1 cellular context compared by ENCODE assay signal in the genomic region with DNA sequence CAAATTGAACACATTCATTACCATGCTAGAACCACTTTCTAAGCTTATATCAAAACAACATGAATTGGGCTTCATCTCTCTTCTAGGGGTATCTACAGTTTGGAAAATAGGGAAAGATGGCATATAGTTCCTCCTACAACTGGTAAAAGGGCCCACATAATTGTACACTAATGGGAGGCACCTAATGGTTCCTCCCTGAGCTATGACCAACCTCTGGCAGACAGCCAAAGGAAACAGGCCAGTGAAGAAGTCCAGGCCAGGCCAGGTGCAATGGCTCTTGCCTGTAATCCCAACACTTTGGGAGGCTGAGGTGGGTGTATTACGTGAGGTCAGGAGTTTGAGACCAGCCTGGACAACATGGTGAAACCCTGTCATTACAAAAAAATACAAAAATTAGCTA.
TF ChIP-seq lines count a peak whose summit lies in the region.

No MANE protein-coding gene starts in this region.

TF ChIP-seq in HEK293, 187 proteins besides CTCF, POLR2A, EP300 and RAD21 (continued from another document):
- TF ChIP-seq INSM2 (tag by site-specific recombination; IDR thresholded peaks at IDR 0.05) (no peak), ZNF677 (tag by site-specific recombination; IDR thresholded peaks at IDR 0.05) (no peak), ZFP69B (tag by site-specific recombination; IDR thresholded peaks at IDR 0.05) (peak; percentile 86), ZNF341 (tag by site-specific recombination; IDR thresholded peaks at IDR 0.05; ENCODE audit: low read depth) (no peak)
- TF ChIP-seq, protein P1, sequence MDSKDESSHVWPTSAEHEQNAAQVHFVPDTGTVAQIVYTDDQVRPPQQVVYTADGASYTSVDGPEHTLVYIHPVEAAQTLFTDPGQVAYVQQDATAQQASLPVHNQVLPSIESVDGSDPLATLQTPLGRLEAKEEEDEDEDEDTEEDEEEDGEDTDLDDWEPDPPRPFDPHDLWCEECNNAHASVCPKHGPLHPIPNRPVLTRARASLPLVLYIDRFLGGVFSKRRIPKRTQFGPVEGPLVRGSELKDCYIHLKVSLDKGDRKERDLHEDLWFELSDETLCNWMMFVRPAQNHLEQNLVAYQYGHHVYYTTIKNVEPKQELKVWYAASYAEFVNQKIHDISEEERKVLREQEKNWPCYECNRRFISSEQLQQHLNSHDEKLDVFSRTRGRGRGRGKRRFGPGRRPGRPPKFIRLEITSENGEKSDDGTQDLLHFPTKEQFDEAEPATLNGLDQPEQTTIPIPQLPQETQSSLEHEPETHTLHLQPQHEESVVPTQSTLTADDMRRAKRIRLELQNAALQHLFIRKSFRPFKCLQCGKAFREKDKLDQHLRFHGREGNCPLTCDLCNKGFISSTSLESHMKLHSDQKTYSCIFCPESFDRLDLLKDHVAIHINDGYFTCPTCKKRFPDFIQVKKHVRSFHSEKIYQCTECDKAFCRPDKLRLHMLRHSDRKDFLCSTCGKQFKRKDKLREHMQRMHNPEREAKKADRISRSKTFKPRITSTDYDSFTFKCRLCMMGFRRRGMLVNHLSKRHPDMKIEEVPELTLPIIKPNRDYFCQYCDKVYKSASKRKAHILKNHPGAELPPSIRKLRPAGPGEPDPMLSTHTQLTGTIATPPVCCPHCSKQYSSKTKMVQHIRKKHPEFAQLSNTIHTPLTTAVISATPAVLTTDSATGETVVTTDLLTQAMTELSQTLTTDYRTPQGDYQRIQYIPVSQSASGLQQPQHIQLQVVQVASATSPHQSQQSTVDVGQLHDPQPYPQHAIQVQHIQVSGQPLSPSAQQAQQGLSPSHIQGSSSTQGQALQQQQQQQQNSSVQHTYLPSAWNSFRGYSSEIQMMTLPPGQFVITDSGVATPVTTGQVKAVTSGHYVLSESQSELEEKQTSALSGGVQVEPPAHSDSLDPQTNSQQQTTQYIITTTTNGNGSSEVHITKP (tag by site-specific recombination; IDR thresholded peaks at IDR 0.05), result peak; percentile 88
- TF ChIP-seq, protein P2, sequence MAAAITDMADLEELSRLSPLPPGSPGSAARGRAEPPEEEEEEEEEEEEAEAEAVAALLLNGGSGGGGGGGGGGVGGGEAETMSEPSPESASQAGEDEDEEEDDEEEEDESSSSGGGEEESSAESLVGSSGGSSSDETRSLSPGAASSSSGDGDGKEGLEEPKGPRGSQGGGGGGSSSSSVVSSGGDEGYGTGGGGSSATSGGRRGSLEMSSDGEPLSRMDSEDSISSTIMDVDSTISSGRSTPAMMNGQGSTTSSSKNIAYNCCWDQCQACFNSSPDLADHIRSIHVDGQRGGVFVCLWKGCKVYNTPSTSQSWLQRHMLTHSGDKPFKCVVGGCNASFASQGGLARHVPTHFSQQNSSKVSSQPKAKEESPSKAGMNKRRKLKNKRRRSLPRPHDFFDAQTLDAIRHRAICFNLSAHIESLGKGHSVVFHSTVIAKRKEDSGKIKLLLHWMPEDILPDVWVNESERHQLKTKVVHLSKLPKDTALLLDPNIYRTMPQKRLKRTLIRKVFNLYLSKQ (tag by site-specific recombination; IDR thresholded peaks at IDR 0.05; ENCODE audit: borderline replicate concordance), result no peak
- TF ChIP-seq, protein P3, sequence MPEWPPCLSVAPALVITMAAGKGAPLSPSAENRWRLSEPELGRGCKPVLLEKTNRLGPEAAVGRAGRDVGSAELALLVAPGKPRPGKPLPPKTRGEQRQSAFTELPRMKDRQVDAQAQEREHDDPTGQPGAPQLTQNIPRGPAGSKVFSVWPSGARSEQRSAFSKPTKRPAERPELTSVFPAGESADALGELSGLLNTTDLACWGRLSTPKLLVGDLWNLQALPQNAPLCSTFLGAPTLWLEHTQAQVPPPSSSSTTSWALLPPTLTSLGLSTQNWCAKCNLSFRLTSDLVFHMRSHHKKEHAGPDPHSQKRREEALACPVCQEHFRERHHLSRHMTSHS (tag by site-specific recombination; IDR thresholded peaks at IDR 0.05), result no peak
